Comparison of ENCODE assay signal across 19 cellular contexts in genomic region chr20:51636123-51636522, GRCh38.
A peak's percentile ranks its signal among the peaks of the same experiment; 100 is the strongest.
DNase-seq lines count a peak whose midpoint lies in the region; ATAC-seq, FAIRE-seq and TF ChIP-seq lines count a peak whose summit lies in the region.
"Had no signal": no experiment of that assay in that cellular context is flagged by ENCODE, and none has a peak within 500 bp of the region (broad histone marks: within the 10 kb centered on the region; RNA-seq: fewer than 3 reads in every experiment).

No MANE protein-coding gene starts in this region.

- H3K27me3 Mint-ChIP-seq in stimulated activated naive CD8-positive, alpha-beta T cell treated with anti-CD3 and anti-CD28 coated beads, Interleukin-15, amount 100 ng/mL, for 72 hours, result peaks cover 54% of the 10 kb centered on the region
- H3K27me3 Mint-ChIP-seq in progenitor cell of endocrine pancreas, result no peaks in the 10 kb centered on the region

- TF ChIP-seq CTCF in RWPE1 (conservative IDR thresholded peaks at IDR 0.05; ENCODE audit: low read depth) (no peak), endothelial cell of umbilical vein (IDR thresholded peaks at IDR 0.05; ENCODE audit: extremely low read depth in 1 of 2, insufficient read depth in 1 of 2, low read depth in 1 of 2, low read length in 2 of 2) (no peak), progenitor cell of endocrine pancreas (IDR thresholded peaks at IDR 0.05; ENCODE audit: unreplicated experiment) (no peak)

- H4K20me1 ChIP-seq in endothelial cell of umbilical vein (replicated peaks; ENCODE audit: control insufficient read depth, extremely low read depth, insufficient read depth, low read length), result no peaks in the 10 kb centered on the region

- H2AFZ ChIP-seq in endothelial cell of umbilical vein (ENCODE audit: low read depth, low read length), result no peak overlapping the region
- H2AFZ ChIP-seq: parathyroid adenoma had no signal

- H3K9ac ChIP-seq in endothelial cell of umbilical vein (replicated peaks; ENCODE audit: extremely low read depth, insufficient read depth, low read length), result no peak overlapping the region
- H3K9ac ChIP-seq: parathyroid adenoma had no signal

- no peaks in the 10 kb centered on the region for H3K9me1 ChIP-seq in endothelial cell of umbilical vein (replicated peaks; ENCODE audit: control insufficient read depth, extremely low read depth, insufficient read depth, low read length)

- H3K27ac Mint-ChIP-seq in stimulated activated naive CD8-positive, alpha-beta T cell treated with anti-CD3 and anti-CD28 coated beads, Interleukin-15, amount 100 ng/mL, for 72 hours, result no peak overlapping the region
- H3K27ac Mint-ChIP-seq in progenitor cell of endocrine pancreas, result no peak overlapping the region
- H3K27ac Mint-ChIP-seq: activated naive CD4-positive, alpha-beta T cell treated with anti-CD3 and anti-CD28 coated beads, Interleukin-2, amount 10 ng/mL, durations not matched to agents 7 days and 5 days had no signal

- H3K4me3 ChIP-seq in endothelial cell of umbilical vein (replicated peaks in 1 of 3; ENCODE audit: insufficient read depth in 1 of 3, low read depth in 1 of 3, low read length in 3 of 3), result no peak overlapping the region
- H3K4me3 ChIP-seq: BLaER1 treated with 17β-estradiol and CSF1 and Interleukin-3, amounts not matched to agents 10 nM and 100 nM; heart right ventricle; upper lobe of right lung had no signal

- no peak for FAIRE-seq in endothelial cell of umbilical vein (lab: Jason Lieb, UNC)
- FAIRE-seq: GM12892 had no signal

- H3K27ac ChIP-seq in RWPE1 (no peak overlapping the region), endothelial cell of umbilical vein (ENCODE audit: insufficient read depth, low read depth, low read length) (peak overlapping the region; percentile 57)
- H3K27ac ChIP-seq: heart right ventricle, parathyroid adenoma, upper lobe of right lung had no signal

- H3K4me1 ChIP-seq in endothelial cell of umbilical vein (ENCODE audit: control insufficient read depth, extremely low read depth, insufficient read depth, low read length), result peaks cover 14% of the 10 kb centered on the region

- H3K4me2 ChIP-seq in endothelial cell of umbilical vein (ENCODE audit: insufficient read depth, low read length), result no peak overlapping the region
- H3K4me2 ChIP-seq: BLaER1 treated with 17β-estradiol and CSF1 and Interleukin-3, amounts not matched to agents 10 nM and 100 nM had no signal

- no peaks in the 10 kb centered on the region for H3K9me3 ChIP-seq in endothelial cell of umbilical vein (replicated peaks; ENCODE audit: control insufficient read depth, insufficient read depth, low read length)
- H3K9me3 ChIP-seq: BLaER1 treated with 17β-estradiol and CSF1 and Interleukin-3, amounts not matched to agents 10 nM and 100 nM; heart right ventricle; upper lobe of right lung had no signal

- CTCF ChIA-PET in RWPE1 (lab: Yijun Ruan, JAX) (no interaction called here), endothelial cell of umbilical vein (lab: Charles Lee) (interaction anchor here (1.0 to 7.5 kb wide), 2 partner anchors 64 to 128 kb away, joined by 3 to 49 read pairs; no protein-coding TSS in a partner anchor)

- no peak overlapping the region for H3K4me3 Mint-ChIP-seq in stimulated activated naive CD8-positive, alpha-beta T cell treated with anti-CD3 and anti-CD28 coated beads, Interleukin-15, amount 100 ng/mL, for 72 hours
- no peak overlapping the region for H3K4me3 Mint-ChIP-seq in progenitor cell of endocrine pancreas (ENCODE audit: low read depth)
- H3K4me3 Mint-ChIP-seq: activated naive CD4-positive, alpha-beta T cell treated with anti-CD3 and anti-CD28 coated beads, Interleukin-2, amount 10 ng/mL, durations not matched to agents 7 days and 5 days had no signal

- H3K36me3 ChIP-seq in endothelial cell of umbilical vein (ENCODE audit: control insufficient read depth in 2 of 2, extremely low read depth in 1 of 2, insufficient read depth in 2 of 2, low read length in 2 of 2), result no peaks in the 10 kb centered on the region
- H3K36me3 ChIP-seq: BLaER1 treated with 17β-estradiol and CSF1 and Interleukin-3, amounts not matched to agents 10 nM and 100 nM; upper lobe of right lung had no signal

- H3K4me1 Mint-ChIP-seq in stimulated activated naive CD8-positive, alpha-beta T cell treated with anti-CD3 and anti-CD28 coated beads, Interleukin-15, amount 100 ng/mL, for 72 hours, result peaks cover 9% of the 10 kb centered on the region
- no peaks in the 10 kb centered on the region for H3K4me1 Mint-ChIP-seq in progenitor cell of endocrine pancreas (ENCODE audit: low read depth)

- dilution Hi-C loops in endothelial cell of umbilical vein (cut with MboI; ENCODE audit: extremely low pct_ligation_motif_present, low sequenced_read_pairs), result no loop called here

- DNase-seq in stimulated activated naive CD8-positive, alpha-beta T cell treated with anti-CD3 and anti-CD28 coated beads, Interleukin-15, Interleukin-2, amounts not matched to agents 100 U/mL and 50 U/mL, for 24 hours, result peak; percentile 19
- DNase-seq in stimulated activated naive CD8-positive, alpha-beta T cell treated with anti-CD3 and anti-CD28 coated beads, Interleukin-15, amount 100 ng/mL, for 72 hours, result no peak
- DNase-seq in RWPE1 (ENCODE audit: low spot score) (peak; percentile 86), endothelial cell of umbilical vein (ENCODE audit: low read depth, low spot score) (no peak), progenitor cell of endocrine pancreas (ENCODE audit: low spot score, unreplicated experiment) (no peak), COR-L47 (lab: John Stamatoyannopoulos, UW) (no peak), DMS 273 (lab: John Stamatoyannopoulos, UW; ENCODE audit: unreplicated experiment) (no peak)
- DNase-seq: activated CD4-positive, CD25-positive, alpha-beta regulatory T cell treated with anti-CD3 and anti-CD28 coated beads, Interleukin-2, amount 50 U/mL, for 72 hours; activated naive CD4-positive, alpha-beta T cell treated with anti-CD3 and anti-CD28 coated beads, Interleukin-2, amount 10 ng/mL, durations not matched to agents 7 days and 5 days; central memory CD4-positive, alpha-beta T cell; DND-41; heart right ventricle; NCI-H1436; NCI-H446; upper lobe of right lung had no signal

- no peaks in the 10 kb centered on the region for H3K79me2 ChIP-seq in endothelial cell of umbilical vein (ENCODE audit: control insufficient read depth, insufficient read depth, low read length)
- H3K79me2 ChIP-seq: parathyroid adenoma had no signal

- intact Hi-C loops in endothelial cell of umbilical vein (cut with micrococcal nuclease), result no loop called here

- H3K36me3 Mint-ChIP-seq in progenitor cell of endocrine pancreas (ENCODE audit: insufficient read depth), result peaks cover 9% of the 10 kb centered on the region
- H3K36me3 Mint-ChIP-seq: activated naive CD4-positive, alpha-beta T cell treated with anti-CD3 and anti-CD28 coated beads, Interleukin-2, amount 10 ng/mL, durations not matched to agents 7 days and 5 days had no signal

- H3K9me3 Mint-ChIP-seq in stimulated activated naive CD8-positive, alpha-beta T cell treated with anti-CD3 and anti-CD28 coated beads, Interleukin-15, amount 100 ng/mL, for 72 hours, result no peaks in the 10 kb centered on the region
- H3K9me3 Mint-ChIP-seq in progenitor cell of endocrine pancreas (ENCODE audit: low read depth), result no peaks in the 10 kb centered on the region
- H3K9me3 Mint-ChIP-seq: activated naive CD4-positive, alpha-beta T cell treated with anti-CD3 and anti-CD28 coated beads, Interleukin-2, amount 10 ng/mL, durations not matched to agents 7 days and 5 days had no signal

- BruUV-seq in endothelial cell of umbilical vein (replicated peaks; lab: Mats Ljungman, UMichigan), result no TSS peak

- POLR2A ChIA-PET in RWPE1 (lab: Yijun Ruan, JAX; ENCODE audit: low non-redundant PET), result no interaction called here
- POLR2A ChIA-PET in endothelial cell of umbilical vein (lab: Charles Lee), result no interaction called here

- ATAC-seq in stimulated activated naive CD8-positive, alpha-beta T cell treated with anti-CD3 and anti-CD28 coated beads, Interleukin-15, Interleukin-2, amounts not matched to agents 100 U/mL and 50 U/mL, for 24 hours, result no peak
- ATAC-seq in stimulated activated naive CD8-positive, alpha-beta T cell treated with anti-CD3 and anti-CD28 coated beads, Interleukin-15, amount 100 ng/mL, for 72 hours, result no peak
- no peak for ATAC-seq in GM18858 (IDR thresholded peaks at IDR 0.05; ENCODE audit: unreplicated experiment)
- ATAC-seq: heart right ventricle, upper lobe of right lung had no signal

- H3K27me3 ChIP-seq in endothelial cell of umbilical vein (ENCODE audit: control insufficient read depth in 2 of 2, insufficient read depth in 2 of 2, low read length in 2 of 2), result no peaks in the 10 kb centered on the region
- H3K27me3 ChIP-seq: heart right ventricle, upper lobe of right lung had no signal

- TF ChIP-seq POLR2A in endothelial cell of umbilical vein (IDR thresholded peaks at IDR 0.05; ENCODE audit: low read depth, low read length), result no peak

TF ChIP-seq in endothelial cell of umbilical vein, 7 proteins besides CTCF, POLR2A, EP300 and RAD21:
- TF ChIP-seq JUN (IDR thresholded peaks at IDR 0.05; ENCODE audit: borderline replicate concordance, insufficient read depth, insufficient read length, low read depth) (no peak), POLR2AphosphoS5 (IDR thresholded peaks at IDR 0.05; ENCODE audit: insufficient read depth, low read depth, low read length) (no peak), GATA2 (IDR thresholded peaks at IDR 0.05; ENCODE audit: insufficient read depth, insufficient read length, low read depth, low read length) (no peak), EZH2 (IDR thresholded peaks at IDR 0.05; ENCODE audit: borderline replicate concordance, low read depth, low read length, severe bottlenecking) (no peak), MYC (IDR thresholded peaks at IDR 0.05; ENCODE audit: low read depth, low read length) (no peak), FOS (IDR thresholded peaks at IDR 0.05; ENCODE audit: borderline replicate concordance, insufficient read depth, low read length) (no peak)
- TF ChIP-seq, protein P1, sequence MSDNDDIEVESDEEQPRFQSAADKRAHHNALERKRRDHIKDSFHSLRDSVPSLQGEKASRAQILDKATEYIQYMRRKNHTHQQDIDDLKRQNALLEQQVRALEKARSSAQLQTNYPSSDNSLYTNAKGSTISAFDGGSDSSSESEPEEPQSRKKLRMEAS (IDR thresholded peaks at IDR 0.05; ENCODE audit: insufficient read depth, insufficient read length), result no peak

Comparison
In these comparisons a context has a peak if more than half of its experiments do, and no peak if none do; other contexts are left out.
1. DNase-seq: peak in stimulated activated naive CD8-positive, alpha-beta T cell treated with anti-CD3 and anti-CD28 coated beads, Interleukin-15, Interleukin-2, amounts not matched to agents 100 U/mL and 50 U/mL, for 24 hours (single experiment) and RWPE1 (single experiment); none in stimulated activated naive CD8-positive, alpha-beta T cell treated with anti-CD3 and anti-CD28 coated beads, Interleukin-15, amount 100 ng/mL, for 72 hours (0 of 2), endothelial cell of umbilical vein (single experiment), progenitor cell of endocrine pancreas (single experiment), COR-L47 (single experiment) and DMS 273 (single experiment).